ENCODE assay signal across 8 cellular contexts in the genomic region with DNA sequence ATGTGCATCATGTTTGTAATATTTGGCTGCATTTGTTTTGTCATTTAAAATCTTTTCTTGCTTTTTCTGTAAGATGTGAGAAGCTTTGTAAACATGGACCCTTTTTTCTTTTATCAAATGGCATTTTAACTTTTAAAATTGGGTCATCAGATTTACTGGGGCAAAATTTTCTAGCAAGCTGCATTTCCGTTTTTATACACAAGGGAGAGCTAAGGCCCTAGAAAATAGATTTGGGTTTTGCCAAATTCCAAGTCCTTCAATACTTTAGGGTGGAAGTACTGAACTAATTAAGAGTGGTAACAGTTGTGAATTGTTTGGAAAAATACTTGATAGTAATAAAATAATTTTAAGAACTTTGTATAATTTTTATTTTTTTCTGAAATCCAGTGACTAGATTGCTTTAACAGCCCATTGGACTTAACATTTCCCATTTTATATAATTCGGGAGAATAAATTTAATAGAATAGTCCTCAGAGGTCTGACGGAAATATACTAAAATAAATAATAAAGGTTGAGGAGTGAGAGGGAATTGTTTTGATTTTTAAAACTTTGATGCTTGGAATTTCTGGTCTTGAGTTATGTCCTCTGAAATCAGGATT.
DNase-seq lines count a peak whose midpoint lies in the region; ATAC-seq and TF ChIP-seq lines count a peak whose summit lies in the region.

No MANE protein-coding gene starts in this region.

- no peak overlapping the region for H3K27ac Mint-ChIP-seq in stimulated activated memory B cell treated with anti-CD40 and anti-IgM and Interleukin-4, amounts not matched to agents 10 μg/mL and 1 μg/mL and 100 μg/mL, for 72 hours

- H3K4me1 Mint-ChIP-seq in stimulated activated memory B cell treated with anti-CD40 and anti-IgM and Interleukin-4, amounts not matched to agents 10 μg/mL and 1 μg/mL and 100 μg/mL, for 72 hours: peaks cover 10% of the 10 kb centered on the region

- H3K4me3 Mint-ChIP-seq in stimulated activated memory B cell treated with anti-CD40 and anti-IgM and Interleukin-4, amounts not matched to agents 10 μg/mL and 1 μg/mL and 100 μg/mL, for 72 hours: no peak overlapping the region

- no peaks in the 10 kb centered on the region for H3K27me3 ChIP-seq in kidney epithelial cell (ENCODE audit: control insufficient read depth, insufficient read depth, low read length)

- H3K36me3 ChIP-seq in kidney epithelial cell (ENCODE audit: control insufficient read depth, insufficient read depth, low read length): no peaks in the 10 kb centered on the region

- no peaks in the 10 kb centered on the region for H3K9me3 Mint-ChIP-seq in stimulated activated memory B cell treated with anti-CD40 and anti-IgM and Interleukin-4, amounts not matched to agents 10 μg/mL and 1 μg/mL and 100 μg/mL, for 72 hours

- H3K4me3 ChIP-seq in kidney epithelial cell (ENCODE audit: low read depth, low read length): no peak overlapping the region

- no peak overlapping the region for H3K27ac ChIP-seq in caudate nucleus (ENCODE audit: low read depth, low read length)

- no peaks in the 10 kb centered on the region for H3K27me3 Mint-ChIP-seq in stimulated activated memory B cell treated with anti-CD40 and anti-IgM and Interleukin-4, amounts not matched to agents 10 μg/mL and 1 μg/mL and 100 μg/mL, for 72 hours

- TF ChIP-seq CTCF in kidney epithelial cell (IDR thresholded peaks at IDR 0.05; ENCODE audit: insufficient read depth, low read length, poor library complexity, severe bottlenecking): peak; percentile 67

- ATAC-seq in HG02763 (IDR thresholded peaks at IDR 0.05; ENCODE audit: unreplicated experiment): no peak
- no peak for ATAC-seq in stimulated activated memory B cell treated with anti-CD40 and anti-IgM and Interleukin-4, amounts not matched to agents 10 μg/mL and 1 μg/mL and 100 μg/mL, for 72 hours

- peaks cover 60% of the 10 kb centered on the region for H3K36me3 Mint-ChIP-seq in stimulated activated memory B cell treated with anti-CD40 and anti-IgM and Interleukin-4, amounts not matched to agents 10 μg/mL and 1 μg/mL and 100 μg/mL, for 72 hours

- DNase-seq in EH (ENCODE audit: low read depth): peak; percentile 55
- peak; percentile 23 for DNase-seq in MV-4-11 (lab: John Stamatoyannopoulos, UW)
- DNase-seq in amniotic epithelial cell (ENCODE audit: low read depth): peak; percentile 54
- DNase-seq in kidney epithelial cell (ENCODE audit: low read depth): no peak
- DNase-seq in caudate nucleus (lab: John Stamatoyannopoulos, UW): no peak
- DNase-seq in GM19240 (ENCODE audit: insufficient read length, low spot score): no peak

Comparison
In these comparisons a context has a peak if more than half of its experiments do, and no peak if none do; other contexts are left out.
1. DNase-seq: peak in EH (single experiment), MV-4-11 (single experiment) and amniotic epithelial cell (single experiment); none in kidney epithelial cell (single experiment), caudate nucleus (0 of 61) and GM19240 (single experiment).